In the genomic region with DNA sequence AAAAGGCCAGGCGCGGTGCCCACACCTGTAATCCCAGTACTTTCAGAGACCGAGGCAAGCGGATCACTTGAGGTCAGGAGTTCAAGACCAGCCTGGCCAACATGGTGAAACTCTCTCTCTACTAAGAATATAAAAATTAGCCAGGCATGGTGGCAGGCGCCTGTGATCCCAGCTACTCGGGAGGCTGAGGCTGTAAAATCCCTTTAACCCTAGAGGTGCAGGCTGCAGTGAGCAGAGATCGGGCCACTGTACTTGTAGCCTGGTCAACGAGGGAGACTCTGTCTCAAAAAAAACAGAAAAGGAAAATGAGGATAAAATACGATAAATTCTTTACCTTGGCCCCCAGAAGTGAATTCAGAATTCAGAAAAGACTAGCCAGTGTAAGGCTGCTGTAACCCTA, we compare ENCODE assay signal across 8 cellular contexts. TPM values are rescaled to one million over a fixed set of nuclear protein-coding genes. Genes with fewer than 3 reads are reported as not detected.
DNase-seq lines count a peak whose midpoint lies in the region; ATAC-seq and TF ChIP-seq lines count a peak whose summit lies in the region.

No MANE protein-coding gene starts in this region.

- H3K36me3 ChIP-seq in GM23338 (ENCODE audit: insufficient read depth), result no peaks in the 10 kb centered on the region
- no peaks in the 10 kb centered on the region for H3K36me3 ChIP-seq in gastrocnemius medialis
- no peaks in the 10 kb centered on the region for H3K36me3 ChIP-seq in H7 (replicated peaks; ENCODE audit: control insufficient read depth, insufficient read depth, low read length)

- no peaks in the 10 kb centered on the region for H3K9me3 ChIP-seq in T-helper 17 cell (ENCODE audit: control insufficient read depth, low read length, poor library complexity, severe bottlenecking)
- H3K9me3 ChIP-seq in gastrocnemius medialis, result no peaks in the 10 kb centered on the region

- peaks cover 9% of the 10 kb centered on the region; the same call in 1 of the 2 replicates for H3F3A ChIP-seq in GM23338 (replicated peaks; ENCODE audit: low read depth)

- no peaks in the 10 kb centered on the region for H3K9me2 ChIP-seq in GM23338 (ENCODE audit: insufficient read depth)

- DNase-seq in GM23338 (ENCODE audit: low spot score) (no peak), T-helper 17 cell (no peak), foreskin fibroblast (peak in 1 of 2 donors; percentile 8), gastrocnemius medialis (no peak), H7 (no peak), GM13977 (ENCODE audit: low spot score) (no peak), DMS79 treated with DMSO at 0.1 percent for 48 hours (lab: John Stamatoyannopoulos, UW) (no peak), activated gamma-delta T cell treated with Interleukin-2 at 50 U/mL for 16 hours (no peak)

- peaks cover 4% of the 10 kb centered on the region; the same call in 1 of the 2 replicates for H4K20me1 ChIP-seq in GM23338 (replicated peaks; ENCODE audit: insufficient read depth)

- TF ChIP-seq CTCF in GM23338 (conservative IDR thresholded peaks at IDR 0.05; ENCODE audit: low read depth in 2 of 2), result no peak
- TF ChIP-seq CTCF in foreskin fibroblast (IDR thresholded peaks at IDR 0.05; ENCODE audit: low read depth, low read length), result no peak
- no peak for TF ChIP-seq CTCF in gastrocnemius medialis (IDR thresholded peaks at IDR 0.05 in 4 of 5, conservative IDR thresholded peaks at IDR 0.05 in 1 of 5)
- no peak for TF ChIP-seq CTCF in GM13977 (IDR thresholded peaks at IDR 0.05; ENCODE audit: extremely low read depth, insufficient read depth, missing control alignments)

- ATAC-seq in GM23338 (no peak), T-helper 17 cell (no peak), gastrocnemius medialis (no peak)

- H3K4me1 Mint-ChIP-seq in GM23338, result peaks cover 8% of the 10 kb centered on the region
- H3K4me1 Mint-ChIP-seq in T-helper 17 cell, result peaks cover 20% of the 10 kb centered on the region

- intact Hi-C loops in gastrocnemius medialis (cut with DNase I; ENCODE audit: low total_unique reads), result no loop called here

- no peak overlapping the region for H3K27ac ChIP-seq in GM23338 (ENCODE audit: low read depth)
- H3K27ac ChIP-seq in gastrocnemius medialis, result peak overlapping the region; percentile 88 to 98 (median 94)

- peak overlapping the region; percentile 91 for H3K4me2 ChIP-seq in GM23338

- H3K79me2 ChIP-seq in GM23338 (replicated peaks; ENCODE audit: insufficient read depth), result peaks cover 39% of the 10 kb centered on the region

- H2AFZ ChIP-seq in GM23338, result no peak overlapping the region

- H3K36me3 Mint-ChIP-seq in GM23338 (ENCODE audit: low read depth) (peaks cover 3% of the 10 kb centered on the region; the same call in 1 of the 3 replicates), T-helper 17 cell (ENCODE audit: low read depth) (no peaks in the 10 kb centered on the region)

- H3K9me3 Mint-ChIP-seq in GM23338, result peaks cover 3% of the 10 kb centered on the region; the same call in 1 of the 3 replicates

- peak overlapping the region; percentile 98 for H3K4me3 ChIP-seq in GM23338
- peak overlapping the region; percentile 85 to 97 for H3K4me3 ChIP-seq in foreskin fibroblast (ENCODE audit: low read depth in 1 of 2, low read length in 2 of 2)
- peak overlapping the region; percentile 74 to 99 (median 88) for H3K4me3 ChIP-seq in gastrocnemius medialis
- no peak overlapping the region for H3K4me3 ChIP-seq in H7 (ENCODE audit: insufficient read depth, low read depth, low read length)

- H3K27me3 Mint-ChIP-seq in GM23338 (ENCODE audit: insufficient read depth, low read depth, poor library complexity) (peaks cover 14% of the 10 kb centered on the region), T-helper 17 cell (no peaks in the 10 kb centered on the region)

- H3K4me3 Mint-ChIP-seq in GM23338, result peak overlapping the region; percentile 78
- H3K4me3 Mint-ChIP-seq in T-helper 17 cell, result peak overlapping the region; percentile 90

- H3K27me3 ChIP-seq in GM23338 (ENCODE audit: insufficient read depth), result peaks cover 4% of the 10 kb centered on the region; the same call in 1 of the 2 replicates
- H3K27me3 ChIP-seq in gastrocnemius medialis, result no peaks in the 10 kb centered on the region
- H3K27me3 ChIP-seq in H7 (ENCODE audit: control insufficient read depth, insufficient read depth, low read length), result peaks cover 12% of the 10 kb centered on the region; the same call in 1 of the 2 replicates

- in situ Hi-C loops in gastrocnemius medialis (cut with MboI; ENCODE audit: low sequenced_read_pairs in 4 of 4) (no loop called here), GM13977 (cut with MboI; ENCODE audit: low pct_unique_long_range_greater_than_20kb, low sequenced_read_pairs, unreplicated experiment) (no loop called here)

- H3K27ac Mint-ChIP-seq in GM23338, result no peak overlapping the region
- H3K27ac Mint-ChIP-seq in T-helper 17 cell, result peak overlapping the region; percentile 67

- no peak for TF ChIP-seq POLR2A in gastrocnemius medialis (IDR thresholded peaks at IDR 0.05)

- H3K4me1 ChIP-seq in GM23338 (ENCODE audit: insufficient read depth), result peaks cover 8% of the 10 kb centered on the region; the same call in 1 of the 2 replicates
- peaks cover 13 to 14% of the 10 kb centered on the region in 2 donors for H3K4me1 ChIP-seq in gastrocnemius medialis

TF ChIP-seq in GM23338, 12 proteins besides CTCF, POLR2A, EP300 and RAD21 (continues in another document):
- TF ChIP-seq EZH2 (IDR thresholded peaks at IDR 0.05; ENCODE audit: low read depth, unreplicated experiment) (no peak), EZH2phosphoT487 (IDR thresholded peaks at IDR 0.05; ENCODE audit: unreplicated experiment) (no peak), CREB1 (CRISPR knock-in tag; IDR thresholded peaks at IDR 0.05; ENCODE audit: low read depth) (no peak), ZNF331 (CRISPR knock-in tag; IDR thresholded peaks at IDR 0.05; ENCODE audit: low read depth) (no peak), ZNF462 (CRISPR knock-in tag; IDR thresholded peaks at IDR 0.05) (no peak)

RNA-seq across cellular contexts. Expression of gene TMEM50B, which starts 1.6 kb away (rescaled TPM):
- 19.1 and 25.1 TPM in 2 replicates for total RNA-seq in GM23338 (2014; rRNA removed; shearing (Covaris generic))
- polyA plus RNA-seq in GM23338 (2016; fragmentation: Nextera tagmentation; extraction: Ambion mirVana), result 26.1 and 27.6 TPM in 2 replicates
- total RNA-seq in T-helper 17 cell (10 to 100 TPM; 41.7 to 60.3 TPM), gastrocnemius medialis (10 to 100 TPM; 33.2 to 47.1 (median 44.6) TPM)
- total RNA-seq in H7 (2014; rRNA removed; shearing (Covaris generic)), result 8.5 and 13.0 TPM in 2 replicates

RNA-seq across cellular contexts. Expression of gene DNAJC28, which starts 13.3 kb away (rescaled TPM):
- total RNA-seq in GM23338 (2014; rRNA removed; shearing (Covaris generic)), result 2.5 and 5.0 TPM in 2 replicates
- 3.8 and 6.6 TPM in 2 replicates for polyA plus RNA-seq in GM23338 (2016; fragmentation: Nextera tagmentation; extraction: Ambion mirVana)
- total RNA-seq in T-helper 17 cell (under 1 TPM in 1 of 2 donors, not detected in 1; 0.47 TPM), gastrocnemius medialis (1 to 10 TPM; 1.5 to 3.4 (median 2.5) TPM)
- total RNA-seq in H7 (2014; rRNA removed; shearing (Covaris generic)), result 1.0 and 1.4 TPM in 2 replicates
